In genomic region chr1:32247983-32248889, GRCh38 we compare ENCODE assay signal across 8 cellular contexts. TPM values are rescaled to one million over a fixed set of nuclear protein-coding genes. Genes with fewer than 3 reads are reported as not detected.
DNase-seq lines count a peak whose midpoint lies in the region; FAIRE-seq and TF ChIP-seq lines count a peak whose summit lies in the region.

No MANE protein-coding gene starts in this region.

- DNase-seq in A172 (ENCODE audit: low spot score) (peak; percentile 53), NCI-H1694 (lab: John Stamatoyannopoulos, UW) (peak; percentile 21), bronchial epithelial cell (ENCODE audit: low read depth) (peak; percentile 58), kidney glomerular epithelial cell (lab: John Stamatoyannopoulos, UW) (peak; percentile 17), pons (ENCODE audit: low spot score) (no peak)
- peak; percentile 81 for DNase-seq in stimulated activated CD4-positive, alpha-beta T cell treated with anti-CD3 and anti-CD28 coated beads, Interleukin-4, amount 100 ng/mL, for 1 hour

- H3K36me3 ChIP-seq in bronchial epithelial cell (ENCODE audit: control insufficient read depth, insufficient read depth, low read length), result no peaks in the 10 kb centered on the region

- H3K27ac ChIP-seq in VCaP, result no peak overlapping the region

- no peak overlapping the region for H3K4me3 ChIP-seq in bronchial epithelial cell (ENCODE audit: low read depth, low read length)

- H3K27me3 ChIP-seq in bronchial epithelial cell (ENCODE audit: control insufficient read depth, insufficient read depth, low read length), result no peaks in the 10 kb centered on the region

- FAIRE-seq in bronchial epithelial cell (lab: Jason Lieb, UNC), result no peak

- TF ChIP-seq POLR2A in GM19193 (IDR thresholded peaks at IDR 0.05; ENCODE audit: extremely low read depth, insufficient read depth, insufficient read length), result peak; percentile 37

- TF ChIP-seq CTCF in VCaP (conservative IDR thresholded peaks at IDR 0.05), result peak; percentile 23; the same call in 1 of the 2 replicates
- TF ChIP-seq CTCF in bronchial epithelial cell (IDR thresholded peaks at IDR 0.05; ENCODE audit: insufficient read depth, low read length, severe bottlenecking), result peak; percentile 96

RNA-seq across cellular contexts. Expression of gene FAM167B, which starts 1.2 kb away (rescaled TPM):
- total RNA-seq in A172 (2014; rRNA removed; shearing (Covaris generic)), result 5.8 and 8.5 TPM in 2 replicates
- total RNA-seq in bronchial epithelial cell, result 0.13 and 0.26 TPM in 2 replicates

RNA-seq across cellular contexts. Expression of gene LCK, which starts 2.8 kb away (rescaled TPM):
- not detected in 2 replicates for total RNA-seq in A172 (2014; rRNA removed; shearing (Covaris generic))
- 0.26 TPM in 1 of 2 replicates, not detected in the other for total RNA-seq in bronchial epithelial cell

RNA-seq across cellular contexts. Expression of gene EIF3I, which starts 26.0 kb away (rescaled TPM):
- total RNA-seq in A172 (2014; rRNA removed; shearing (Covaris generic)), result 283 and 299 TPM in 2 replicates
- 455 and 626 TPM in 2 replicates for total RNA-seq in bronchial epithelial cell

RNA-seq across cellular contexts. Expression of gene TMEM234, which starts 26.1 kb away (rescaled TPM):
- total RNA-seq in A172 (2014; rRNA removed; shearing (Covaris generic)), result 3.6 and 5.5 TPM in 2 replicates
- 9.0 and 18.3 TPM in 2 replicates for total RNA-seq in bronchial epithelial cell

RNA-seq across cellular contexts. Expression of gene DCDC2B, which starts 39.3 kb away (rescaled TPM):
- not detected in 2 replicates for total RNA-seq in A172 (2014; rRNA removed; shearing (Covaris generic))
- total RNA-seq in bronchial epithelial cell, result not detected in 2 replicates
